ENCODE assay signal across 1 cellular context in genomic region chr4:23234716-23235115, GRCh38.
TF ChIP-seq lines count a peak whose summit lies in the region.

No MANE protein-coding gene starts in this region.

TF ChIP-seq in HepG2, 621 proteins besides CTCF, POLR2A, EP300 and RAD21:
- TF ChIP-seq ZNF44 (CRISPR knock-in tag; IDR thresholded peaks at IDR 0.05) = no peak
- TF ChIP-seq TBL1XR1 (IDR thresholded peaks at IDR 0.05; ENCODE audit: borderline replicate concordance, low read length, partially characterized antibody) = no peak
- no peak for TF ChIP-seq AGO2 (optimal IDR thresholded peaks at IDR 0.05; ENCODE audit: low read depth, low read length)
- TF ChIP-seq PHB2 (IDR thresholded peaks at IDR 0.05; ENCODE audit: partially characterized antibody) = no peak
- TF ChIP-seq XBP1 (CRISPR knock-in tag; IDR thresholded peaks at IDR 0.05) = no peak
- no peak for TF ChIP-seq ZNF331 (CRISPR knock-in tag; IDR thresholded peaks at IDR 0.05)
- TF ChIP-seq NRL (CRISPR knock-in tag; IDR thresholded peaks at IDR 0.05; ENCODE audit: borderline replicate concordance) = no peak
- TF ChIP-seq ZNF367 (CRISPR knock-in tag; IDR thresholded peaks at IDR 0.05; ENCODE audit: borderline replicate concordance) = no peak
- TF ChIP-seq ZNF546 (CRISPR knock-in tag; conservative IDR thresholded peaks at IDR 0.05) = no peak
- no peak for TF ChIP-seq BATF2 (CRISPR knock-in tag; IDR thresholded peaks at IDR 0.05)
- no peak for TF ChIP-seq ZNF281 (CRISPR knock-in tag; IDR thresholded peaks at IDR 0.05; ENCODE audit: borderline replicate concordance)
- TF ChIP-seq ZHX1 (CRISPR knock-in tag; IDR thresholded peaks at IDR 0.05; ENCODE audit: low read depth) = no peak
- no peak for TF ChIP-seq DDIT3 (CRISPR knock-in tag; IDR thresholded peaks at IDR 0.05)
- no peak for TF ChIP-seq CENPBD1 (CRISPR knock-in tag; IDR thresholded peaks at IDR 0.05; ENCODE audit: borderline replicate concordance, low read depth)
- TF ChIP-seq ZNF143 (CRISPR knock-in tag; IDR thresholded peaks at IDR 0.05) = no peak
- TF ChIP-seq ZNF180 (CRISPR knock-in tag; IDR thresholded peaks at IDR 0.05; ENCODE audit: borderline replicate concordance, low read depth) = no peak
- TF ChIP-seq ZNF460 (CRISPR knock-in tag; IDR thresholded peaks at IDR 0.05; ENCODE audit: borderline replicate concordance) = no peak
